Comparison of ENCODE assay signal across 8 cellular contexts in genomic region chr5:14946813-14947640, GRCh38.
A peak's percentile ranks its signal among the peaks of the same experiment; 100 is the strongest.
DNase-seq lines count a peak whose midpoint lies in the region; ATAC-seq and TF ChIP-seq lines count a peak whose summit lies in the region.

No MANE protein-coding gene starts in this region.

- no peaks in the 10 kb centered on the region for H3K9me3 Mint-ChIP-seq in activated naive CD8-positive, alpha-beta T cell treated with anti-CD3 and anti-CD28 coated beads for 36 hours

- no peak overlapping the region for H3K4me3 ChIP-seq in GM06990 (replicated peaks; ENCODE audit: low read depth, low read length)

- no peak overlapping the region for H3K27ac Mint-ChIP-seq in activated naive CD8-positive, alpha-beta T cell treated with anti-CD3 and anti-CD28 coated beads for 36 hours

- H3K27me3 ChIP-seq in GM06990 (replicated peaks; ENCODE audit: control insufficient read depth, insufficient read depth, low read length), result no peaks in the 10 kb centered on the region; the same call in 1 of the 2 replicates

- intact Hi-C loops in left colon (cut with DNase I, micrococcal nuclease), result no loop called here

- H3K36me3 Mint-ChIP-seq in activated naive CD8-positive, alpha-beta T cell treated with anti-CD3 and anti-CD28 coated beads for 36 hours, result no peaks in the 10 kb centered on the region

- H3K27me3 Mint-ChIP-seq in activated naive CD8-positive, alpha-beta T cell treated with anti-CD3 and anti-CD28 coated beads for 36 hours, result peaks cover 8% of the 10 kb centered on the region

- in situ Hi-C loops in ACHN (cut with HindIII; ENCODE audit: low pct_ligation_motif_present, low pct_unique_long_range_greater_than_20kb, low sequenced_read_pairs), result no loop called here

- no peaks in the 10 kb centered on the region for H3K36me3 ChIP-seq in GM06990 (ENCODE audit: control insufficient read depth, insufficient read depth, low read length)

- TF ChIP-seq CTCF in GM06990 (IDR thresholded peaks at IDR 0.05; ENCODE audit: insufficient read depth, low read length, poor library complexity, severe bottlenecking), result peak; percentile 58

- no peak overlapping the region for H3K4me3 Mint-ChIP-seq in activated naive CD8-positive, alpha-beta T cell treated with anti-CD3 and anti-CD28 coated beads for 36 hours

- ATAC-seq in HG02623 (IDR thresholded peaks at IDR 0.05; ENCODE audit: unreplicated experiment), result peak; percentile 72
- ATAC-seq in left colon, result peak; percentile 86
- ATAC-seq in HG02588 (IDR thresholded peaks at IDR 0.05; ENCODE audit: unreplicated experiment), result no peak

- DNase-seq in ACHN, result peak; percentile 46
- DNase-seq in GM06990 (ENCODE audit: extremely low read depth, insufficient read length), result no peak
- peak; percentile 13 for DNase-seq in NCI-H524 treated with DMSO at 0.1 percent for 48 hours (lab: John Stamatoyannopoulos, UW)
- peak; percentile 4 for DNase-seq in activated naive CD8-positive, alpha-beta T cell treated with anti-CD3 and anti-CD28 coated beads for 36 hours
- no peak for DNase-seq in left colon
- DNase-seq in substantia nigra (lab: John Stamatoyannopoulos, UW), result no peak

- no peak overlapping the region for H3K27ac ChIP-seq in substantia nigra (ENCODE audit: low read depth, low read length, poor library complexity, severe bottlenecking)

- H3K4me1 Mint-ChIP-seq in activated naive CD8-positive, alpha-beta T cell treated with anti-CD3 and anti-CD28 coated beads for 36 hours, result peaks cover 9% of the 10 kb centered on the region

Comparison
In these comparisons a context has a peak if more than half of its experiments do, and no peak if none do; other contexts are left out.
1. DNase-seq: peak in ACHN (single experiment), NCI-H524 treated with DMSO at 0.1 percent for 48 hours (single experiment) and activated naive CD8-positive, alpha-beta T cell treated with anti-CD3 and anti-CD28 coated beads for 36 hours (single experiment); none in GM06990 (single experiment), left colon (0 of 2) and substantia nigra (0 of 49).